In the genomic region with DNA sequence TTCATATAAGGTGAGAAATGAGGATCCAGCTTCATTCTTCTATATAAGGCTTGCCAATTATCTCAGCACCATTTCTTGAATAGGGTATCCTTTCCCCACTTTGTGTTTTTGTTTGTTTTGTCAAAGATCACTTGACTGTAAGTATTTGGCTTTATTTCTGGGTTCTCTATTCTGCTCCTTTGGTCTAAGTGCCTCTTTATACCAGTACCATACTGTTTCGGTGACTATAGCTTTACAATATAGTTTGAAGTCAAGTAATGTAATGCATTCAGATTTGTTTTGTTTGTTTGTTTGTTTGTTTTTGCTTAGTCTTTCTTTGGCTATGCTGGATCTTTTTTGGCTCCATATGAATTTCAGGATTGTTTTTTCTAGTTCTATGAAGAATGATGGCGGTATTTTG, we compare ENCODE assay signal across 10 cellular contexts.
"Had no signal": no experiment of that assay in that cellular context is flagged by ENCODE, and none has a peak within 500 bp of the region (broad histone marks: within the 10 kb centered on the region; RNA-seq: fewer than 3 reads in every experiment).

No MANE protein-coding gene starts in this region.

- FAIRE-seq: H54 had no signal

- H3K9ac ChIP-seq: GM23248 had no signal

- H3K36me3 ChIP-seq: HAP-1 had no signal

- ATAC-seq: GM23338, HCT116 had no signal

- H3K4me2 ChIP-seq: GM23338 had no signal

- H3K4me3 ChIP-seq: GM23248, GM23338, HAP-1 had no signal

- H3K27ac ChIP-seq: GM23248 had no signal

- H3K9me3 ChIP-seq: HAP-1 had no signal

- H3K4me1 ChIP-seq: HAP-1 had no signal

- H2AFZ ChIP-seq: GM23248, GM23338 had no signal

- DNase-seq: GM23248, GOT3, H7, H9, HCEC 1CT, HFFc6 had no signal
